8 cellular contexts compared by ENCODE assay signal in the genomic region with DNA sequence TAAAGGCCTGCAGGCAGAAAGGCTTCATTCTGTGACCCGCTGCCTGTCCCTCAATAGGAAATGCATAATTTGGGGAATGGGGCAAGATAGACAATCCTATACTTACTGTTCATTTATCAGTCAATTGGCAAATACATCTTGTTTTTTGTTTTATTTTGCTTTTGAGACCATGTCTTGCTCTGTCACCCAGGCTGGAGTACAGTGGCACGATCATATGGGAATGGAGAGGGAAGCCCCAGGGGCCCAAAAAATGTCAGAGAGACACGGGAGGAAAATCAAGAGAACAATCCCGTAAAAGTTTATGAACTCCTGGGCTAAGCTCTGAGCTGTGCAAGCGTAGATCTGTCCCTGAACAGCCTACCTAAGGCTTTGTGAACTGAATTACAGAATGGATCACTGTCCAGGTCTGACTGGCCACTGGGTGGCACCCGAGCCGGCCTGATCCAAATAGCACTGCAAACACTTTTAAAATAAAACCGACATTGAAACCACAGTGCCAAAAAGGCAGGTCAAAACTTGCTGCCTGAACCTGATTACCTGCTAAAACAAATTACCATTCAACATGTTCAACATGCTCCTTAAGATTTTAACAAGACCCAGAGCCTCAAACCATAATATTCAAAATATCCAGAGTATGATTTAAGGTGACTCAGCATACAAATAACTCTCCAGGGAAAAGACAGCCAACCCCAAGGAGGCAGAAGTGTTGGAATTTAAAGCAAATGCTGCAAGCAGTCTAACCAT. TPM values are rescaled to one million over a fixed set of nuclear protein-coding genes. Genes with fewer than 3 reads are reported as not detected.
DNase-seq lines count a peak whose midpoint lies in the region; ATAC-seq and TF ChIP-seq lines count a peak whose summit lies in the region.

No MANE protein-coding gene starts in this region.

- H3K9me3 ChIP-seq in ascending aorta (no peaks in the 10 kb centered on the region), right cardiac atrium (ENCODE audit: control insufficient read depth, low read length) (no peaks in the 10 kb centered on the region)

- H3K4me3 ChIP-seq in ascending aorta, result no peak overlapping the region
- H3K4me3 ChIP-seq in right cardiac atrium (ENCODE audit: low read length), result no peak overlapping the region

- ATAC-seq in right cardiac atrium (peak; percentile 88 to 91), sciatic nerve (peak; percentile 92), HG03469 (IDR thresholded peaks at IDR 0.05; ENCODE audit: unreplicated experiment) (no peak), HG02759 (IDR thresholded peaks at IDR 0.05; ENCODE audit: unreplicated experiment) (no peak)

- H3K4me1 ChIP-seq in ascending aorta (no peaks in the 10 kb centered on the region), right cardiac atrium (ENCODE audit: control insufficient read depth, insufficient read depth, low read length) (no peaks in the 10 kb centered on the region)

- 37% methylated on average over 8 of the region's 8 CpGs for WGBS in right cardiac atrium

- DNase-seq in DMS53 (lab: John Stamatoyannopoulos, UW) (peak; percentile 90), HuH-7 (ENCODE audit: low spot score) (peak; percentile 73), RWPE1 (ENCODE audit: low spot score) (peak; percentile 72), ascending aorta (ENCODE audit: low spot score in 2 of 2) (peak in 1 of 2 donors; percentile 75), right cardiac atrium (peak; percentile 58 to 90 (median 85)), sciatic nerve (ENCODE audit: low spot score) (peak; percentile 78)

- TF ChIP-seq CTCF in RWPE1 (conservative IDR thresholded peaks at IDR 0.05; ENCODE audit: low read depth) (peak; percentile 66), ascending aorta (IDR thresholded peaks at IDR 0.05) (peak; percentile 56 to 61 (median 57))

- peaks cover 21 to 25% of the 10 kb centered on the region in 2 donors for H3K36me3 ChIP-seq in ascending aorta

- POLR2A ChIA-PET in RWPE1 (lab: Yijun Ruan, JAX; ENCODE audit: low non-redundant PET), result interaction anchor here (1.0 kb wide), 1 partner anchor 18 kb away, joined by 4 read pairs; the partner anchor contains the start of gene MLF2

- no peaks in the 10 kb centered on the region for H3K27me3 ChIP-seq in ascending aorta
- H3K27me3 ChIP-seq in right cardiac atrium (ENCODE audit: control insufficient read depth, insufficient read depth), result no peaks in the 10 kb centered on the region

- CTCF ChIA-PET in RWPE1 (lab: Yijun Ruan, JAX), result interaction anchor here (0.5 to 1.4 kb wide), 5 partner anchors 12 to 136 kb away, joined by 3 to 5 read pairs (median 3); partner anchors contain the start of genes COPS7A and MLF2

- H3K27ac ChIP-seq in RWPE1 (peak overlapping the region; percentile 85), ascending aorta (no peak overlapping the region), right cardiac atrium (ENCODE audit: low read length) (no peak overlapping the region)

- intact Hi-C loops in ascending aorta (cut with DNase I), result loop anchor here (1.0 kb wide), 2 partner anchors 44 to 90 kb away; no protein-coding TSS in a partner anchor
- intact Hi-C loops in right cardiac atrium (cut with DNase I), result loop anchor here in 1 of 4 donors (5.0 to 10.0 kb wide), 2 partner anchors 49 to 92 kb away; partner anchors contain the start of genes CD4 and P3H3
- intact Hi-C loops in sciatic nerve (cut with DNase I), result no loop called here

RNA-seq across cellular contexts. Expression of gene COPS7A, which starts 11.8 kb away (rescaled TPM):
- total RNA-seq in ascending aorta (221 TPM), right cardiac atrium (10 to 100 TPM; 60.3 to 71.0 (median 65.9) TPM), sciatic nerve (47.4 TPM)
- polyA plus RNA-seq in right cardiac atrium, result 71.8 TPM

RNA-seq across cellular contexts. Expression of gene MLF2, which starts 17.3 kb away (rescaled TPM):
- total RNA-seq in ascending aorta, result 145 TPM
- total RNA-seq in right cardiac atrium, result 100 to 1,000 TPM; 123 to 135 (median 130) TPM
- polyA plus RNA-seq in right cardiac atrium, result 146 TPM
- total RNA-seq in sciatic nerve, result 98.6 TPM

RNA-seq across cellular contexts. Expression of gene PTMS, which starts 30.5 kb away (rescaled TPM):
- total RNA-seq in ascending aorta (361 TPM), right cardiac atrium (100 to 1,000 TPM; 116 to 161 (median 149) TPM), sciatic nerve (352 TPM)
- 244 TPM for polyA plus RNA-seq in right cardiac atrium

RNA-seq across cellular contexts. Expression of gene PIANP, which starts 35.0 kb away (rescaled TPM):
- total RNA-seq in ascending aorta (not detected), right cardiac atrium (under 1 TPM in 3 of 4 donors, not detected in 1; 0.29 to 0.99 (median 0.80) TPM), sciatic nerve (2.5 TPM)
- 0.18 TPM for polyA plus RNA-seq in right cardiac atrium

RNA-seq across cellular contexts. Expression of gene LAG3, which starts 36.7 kb away (rescaled TPM):
- total RNA-seq in ascending aorta (not detected), right cardiac atrium (1 to 10 TPM in 2 of 4 donors, under 1 TPM in 2; 0.28 to 1.1 (median 0.76) TPM), sciatic nerve (3.4 TPM)
- polyA plus RNA-seq in right cardiac atrium, result 0.57 TPM

Comparison
In these comparisons a context has a peak if more than half of its experiments do, and no peak if none do; other contexts are left out.
1. ATAC-seq: peak in right cardiac atrium (2 of 2) and sciatic nerve (single experiment); none in HG03469 (single experiment) and HG02759 (single experiment).